ENCODE assay signal across 8 cellular contexts in genomic region chr19:42108527-42109389, GRCh38. TPM values are rescaled to one million over a fixed set of nuclear protein-coding genes. Genes with fewer than 3 reads are reported as not detected.
DNase-seq lines count a peak whose midpoint lies in the region; ATAC-seq and TF ChIP-seq lines count a peak whose summit lies in the region.

No MANE protein-coding gene starts in this region.

- DNase-seq in AG10803 (ENCODE audit: low read depth) (peak; percentile 85), HUDEP-2 (lab: John Stamatoyannopoulos, UW; ENCODE audit: unreplicated experiment in 76 of 76) (peak in 74 of 76 experiments; percentile 17 to 92 (median 76)), NT2/D1 (ENCODE audit: low read depth, low spot score) (peak; percentile 80), epidermal melanocyte (ENCODE audit: insufficient read length, low spot score) (peak; percentile 87), naive B cell (peak; percentile 85)
- DNase-seq in activated CD8-positive, alpha-beta memory T cell treated with anti-CD3 and anti-CD28 coated beads for 48 hours (ENCODE audit: low read depth in 2 of 3, low spot score in 2 of 3), result peak; percentile 67 to 82 (median 79)
- peak; percentile 71 to 74 for DNase-seq in stimulated activated CD8-positive, alpha-beta memory T cell treated with anti-CD3 and anti-CD28 coated beads, Interleukin-7, amount 100 ng/mL, for 48 hours (ENCODE audit: extremely low read depth in 1 of 2, low read depth in 1 of 2)

- H3K36me3 Mint-ChIP-seq in naive B cell, result peaks cover 5 to 25% of the 10 kb centered on the region in 2 donors

- H3K27ac Mint-ChIP-seq in naive B cell, result peak overlapping the region in 4 of 6 donors; percentile 78 to 93 (median 82)

- H3K9me3 Mint-ChIP-seq in naive B cell, result no peaks in the 10 kb centered on the region

- H3K4me1 Mint-ChIP-seq in naive B cell, result peaks cover 60 to 80% (median 76%) of the 10 kb centered on the region in 3 donors

- peak; percentile 100 for TF ChIP-seq CTCF in AG10803 (conservative IDR thresholded peaks at IDR 0.05; ENCODE audit: low read length)

- peaks cover 7% of the 10 kb centered on the region for H3K4me1 ChIP-seq in NT2/D1 (ENCODE audit: insufficient read depth, insufficient read length)

- no peaks in the 10 kb centered on the region for H3K27me3 Mint-ChIP-seq in naive B cell

- no peaks in the 10 kb centered on the region for H3K36me3 ChIP-seq in NT2/D1 (ENCODE audit: insufficient read depth, insufficient read length, low read length)

- H3K27me3 ChIP-seq in NT2/D1 (ENCODE audit: insufficient read depth, insufficient read length), result no peaks in the 10 kb centered on the region

- H3K4me3 ChIP-seq in AG10803 (ENCODE audit: low read length) (no peak overlapping the region), NT2/D1 (ENCODE audit: insufficient read length, low read depth) (no peak overlapping the region)

- peak; percentile 60 for ATAC-seq in GM18909 (IDR thresholded peaks at IDR 0.05; ENCODE audit: poor library complexity, unreplicated experiment)
- peak; percentile 96 to 97 for ATAC-seq in naive B cell (ENCODE audit: low read depth in 2 of 2)

- H3K9me3 ChIP-seq in NT2/D1 (ENCODE audit: insufficient read depth, low read length), result no peaks in the 10 kb centered on the region

- no peak overlapping the region for H3K9ac ChIP-seq in NT2/D1 (ENCODE audit: insufficient read length, low read depth)

- peak overlapping the region; percentile 5 to 71 (median 42) for H3K4me3 Mint-ChIP-seq in naive B cell

RNA-seq across cellular contexts. Expression of gene POU2F2, which starts 23.5 kb away (rescaled TPM):
- polyA plus RNA-seq in naive B cell (ENCODE audit: low read depth in 6 of 6), result 10 to 100 TPM; 16.5 to 96.9 (median 24.0) TPM

RNA-seq across cellular contexts. Expression of gene ZNF574, which starts 32.8 kb away (rescaled TPM):
- polyA plus RNA-seq in naive B cell (ENCODE audit: low read depth in 6 of 6), result 10 to 100 TPM in 5 of 6 donors, 1 to 10 TPM in 1; 6.0 to 27.0 (median 12.2) TPM

RNA-seq across cellular contexts. Expression of gene GRIK5, which starts 38.8 kb away (rescaled TPM):
- not detected for polyA plus RNA-seq in naive B cell (ENCODE audit: low read depth in 6 of 6)
